In the genomic region with DNA sequence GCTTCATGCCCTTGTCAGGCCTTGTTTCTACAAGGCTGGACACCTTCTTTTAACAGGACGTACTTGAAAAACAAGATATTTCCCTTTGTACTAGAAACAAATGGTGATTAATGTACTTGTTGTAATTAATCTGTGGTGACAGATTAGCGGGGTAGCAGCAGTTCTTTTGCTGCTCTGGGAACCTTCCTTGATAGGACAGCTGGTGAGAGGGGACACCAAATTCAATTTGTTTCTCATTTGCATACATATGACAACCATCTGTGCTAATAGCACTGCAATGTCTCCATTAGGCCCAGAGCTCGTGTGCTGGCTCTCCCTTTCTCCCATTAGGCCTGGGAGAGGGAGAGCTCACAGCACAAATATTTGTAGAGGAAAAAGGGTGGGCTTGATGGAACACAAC, we compare ENCODE assay signal across 14 cellular contexts.
A peak's percentile ranks its signal among the peaks of the same experiment; 100 is the strongest.
DNase-seq lines count a peak whose midpoint lies in the region; ATAC-seq and TF ChIP-seq lines count a peak whose summit lies in the region.
"Had no signal": no experiment of that assay in that cellular context is flagged by ENCODE, and none has a peak within 500 bp of the region (broad histone marks: within the 10 kb centered on the region; RNA-seq: fewer than 3 reads in every experiment).

No MANE protein-coding gene starts in this region.

- CTCF ChIA-PET in CD8-positive, alpha-beta T cell (lab: Charles Lee), result no interaction called here

- peaks cover 2% of the 10 kb centered on the region for H3K9me3 Mint-ChIP-seq in CD8-positive, alpha-beta T cell
- H3K9me3 Mint-ChIP-seq in T-helper 2 cell treated with Interferon-gamma antibody and Interleukin-4, amounts not matched to agents 5 μg/mL and 100 μg/mL, for 36 hours, result peaks cover under 1% of the 10 kb centered on the region

- no peak overlapping the region for H3K4me3 Mint-ChIP-seq in CD8-positive, alpha-beta T cell
- no peak overlapping the region for H3K4me3 Mint-ChIP-seq in T-helper 2 cell treated with Interferon-gamma antibody and Interleukin-4, amounts not matched to agents 5 μg/mL and 100 μg/mL, for 36 hours
- H3K4me3 Mint-ChIP-seq: CD4-positive, alpha-beta memory T cell; IgD-negative memory B cell had no signal

- intact Hi-C loops in CD8-positive, alpha-beta T cell (cut with DNase I, micrococcal nuclease), result no loop called here

- in situ Hi-C loops in G401 (cut with HindIII; ENCODE audit: low sequenced_read_pairs), result no loop called here

- peaks cover 6% of the 10 kb centered on the region for H3K4me1 Mint-ChIP-seq in CD8-positive, alpha-beta T cell (ENCODE audit: low read depth)
- peaks cover 4% of the 10 kb centered on the region for H3K4me1 Mint-ChIP-seq in T-helper 2 cell treated with Interferon-gamma antibody and Interleukin-4, amounts not matched to agents 5 μg/mL and 100 μg/mL, for 36 hours (ENCODE audit: low read depth)

- no peak overlapping the region for H3K27ac Mint-ChIP-seq in CD8-positive, alpha-beta T cell
- H3K27ac Mint-ChIP-seq in T-helper 2 cell treated with Interferon-gamma antibody and Interleukin-4, amounts not matched to agents 5 μg/mL and 100 μg/mL, for 36 hours, result no peak overlapping the region
- H3K27ac Mint-ChIP-seq: CD4-positive, alpha-beta memory T cell; IgD-negative memory B cell had no signal

- DNase-seq in G401 (ENCODE audit: low spot score) (peak; percentile 83), NCI-H82 (lab: John Stamatoyannopoulos, UW) (peak; percentile 87), retina (peak; percentile 11)
- DNase-seq in CD8-positive, alpha-beta T cell, result no peak
- no peak for DNase-seq in T-helper 2 cell treated with Interferon-gamma antibody and Interleukin-4, amounts not matched to agents 5 μg/mL and 100 μg/mL, for 36 hours (ENCODE audit: low spot score)
- DNase-seq: BE2C; CD4-positive, alpha-beta memory T cell; COR-L47; DMS53 had no signal

- H3K27me3 ChIP-seq in CD8-positive, alpha-beta T cell (ENCODE audit: insufficient read depth, low read length), result no peaks in the 10 kb centered on the region
- H3K27me3 ChIP-seq: BE2C had no signal

- no peak for TF ChIP-seq CTCF in CD8-positive, alpha-beta T cell (IDR thresholded peaks at IDR 0.05)

- no peaks in the 10 kb centered on the region for H3K9me3 ChIP-seq in CD8-positive, alpha-beta T cell (ENCODE audit: low read length)
- H3K9me3 ChIP-seq: BE2C had no signal

- no peak overlapping the region for H3K4me3 ChIP-seq in CD8-positive, alpha-beta T cell (ENCODE audit: low read depth, low read length)

- no peaks in the 10 kb centered on the region for H3K36me3 ChIP-seq in CD8-positive, alpha-beta T cell (ENCODE audit: insufficient read depth, low read length)
- H3K36me3 ChIP-seq: BE2C had no signal

- ATAC-seq in esophagus mucosa, result peak; percentile 39
- no peak for ATAC-seq in CD8-positive, alpha-beta T cell
- no peak for ATAC-seq in HG02623 (IDR thresholded peaks at IDR 0.05; ENCODE audit: unreplicated experiment)
- ATAC-seq: HCT116 had no signal

- POLR2A ChIA-PET in CD8-positive, alpha-beta T cell (lab: Charles Lee), result interaction anchor here (1.1 kb wide), 1 partner anchor 12 kb away, joined by 3 read pairs; no protein-coding TSS in a partner anchor

- no peaks in the 10 kb centered on the region for H3K27me3 Mint-ChIP-seq in CD8-positive, alpha-beta T cell (ENCODE audit: low read depth)
- H3K27me3 Mint-ChIP-seq in T-helper 2 cell treated with Interferon-gamma antibody and Interleukin-4, amounts not matched to agents 5 μg/mL and 100 μg/mL, for 36 hours (ENCODE audit: low read depth), result no peaks in the 10 kb centered on the region
- H3K27me3 Mint-ChIP-seq: CD4-positive, alpha-beta memory T cell; IgD-negative memory B cell had no signal

- H3K4me1 ChIP-seq in CD8-positive, alpha-beta T cell (ENCODE audit: insufficient read depth, low read length), result no peaks in the 10 kb centered on the region
- H3K4me1 ChIP-seq: BE2C had no signal

- no peak overlapping the region for H3K27ac ChIP-seq in CD8-positive, alpha-beta T cell (ENCODE audit: low read depth, low read length)
- H3K27ac ChIP-seq: C4-2B had no signal

- no peaks in the 10 kb centered on the region for H3K36me3 Mint-ChIP-seq in CD8-positive, alpha-beta T cell
- H3K36me3 Mint-ChIP-seq in T-helper 2 cell treated with Interferon-gamma antibody and Interleukin-4, amounts not matched to agents 5 μg/mL and 100 μg/mL, for 36 hours (ENCODE audit: low read depth), result peaks cover under 1% of the 10 kb centered on the region

Comparison
In these comparisons a context has a peak if more than half of its experiments do, and no peak if none do; other contexts are left out.
1. DNase-seq: peak in G401 (single experiment), NCI-H82 (single experiment) and retina (single experiment); none in CD8-positive, alpha-beta T cell (0 of 7) and T-helper 2 cell treated with Interferon-gamma antibody and Interleukin-4, amounts not matched to agents 5 μg/mL and 100 μg/mL, for 36 hours (single experiment).